24 cellular contexts compared by ENCODE assay signal in genomic region chr7:82697897-82698296, GRCh38.
DNase-seq lines count a peak whose midpoint lies in the region; ATAC-seq and TF ChIP-seq lines count a peak whose summit lies in the region.
"Had no signal": no experiment of that assay in that cellular context is flagged by ENCODE, and none has a peak within 500 bp of the region (broad histone marks: within the 10 kb centered on the region; RNA-seq: fewer than 3 reads in every experiment).

No MANE protein-coding gene starts in this region.

- DNase-seq in HCEC 1CT (peak; percentile 76), fibroblast of lung (ENCODE audit: low read depth in 2 of 2) (peak; percentile 45 to 78), pulmonary artery endothelial cell (ENCODE audit: low read depth, low spot score) (peak; percentile 1), G401 (ENCODE audit: low spot score) (no peak), DMS79 treated with DMSO at 0.1 percent for 48 hours (lab: John Stamatoyannopoulos, UW) (no peak), anterior cingulate cortex (lab: John Stamatoyannopoulos, UW) (no peak)
- DNase-seq in activated CD8-positive, alpha-beta memory T cell treated with anti-CD3 and anti-CD28 coated beads, Interleukin-2, amount 10 ng/mL, durations not matched to agents 7 days and 5 days = no peak
- DNase-seq: activated CD8-positive, alpha-beta memory T cell treated with anti-CD3 and anti-CD28 coated beads, Interleukin-2, amount 50 U/mL, for 48 hours; activated effector memory CD4-positive, alpha-beta T cell treated with Interleukin-2 at 50 U/mL for 16 hours; activated naive CD8-positive, alpha-beta T cell treated with anti-CD3 and anti-CD28 coated beads, Interleukin-2, amount 10 ng/mL, durations not matched to agents 7 days and 5 days; AML-193; DMS53; hypothalamus; islet precursor cell; NCI-H2081; NCI-H510A; stimulated activated CD4-positive, alpha-beta T cell treated with anti-CD3 and anti-CD28 coated beads, Interleukin-2, amount 100 ng/mL, for 48 hours; stimulated activated naive CD4-positive, alpha-beta T cell had no signal

- no peak overlapping the region for H3K27ac ChIP-seq in fibroblast of lung (ENCODE audit: insufficient read depth, low read length)
- H3K27ac ChIP-seq: coronary artery, neutrophil, SK-N-MC, thoracic aorta had no signal

- H3K4me1 ChIP-seq in fibroblast of lung (ENCODE audit: control insufficient read depth, extremely low read depth, insufficient read depth, low read length) = peaks cover 2% of the 10 kb centered on the region

- CTCF ChIA-PET in activated CD8-positive, alpha-beta memory T cell treated with anti-CD3 and anti-CD28 coated beads, Interleukin-2, amount 10 ng/mL, durations not matched to agents 7 days and 5 days (lab: Charles Lee) = no interaction called here

- peak; percentile 72 for ATAC-seq in SK-N-SH treated with all-trans-retinoic acid at 6 μM for 48 hours
- no peak for ATAC-seq in activated CD8-positive, alpha-beta memory T cell treated with anti-CD3 and anti-CD28 coated beads, Interleukin-2, amount 10 ng/mL, durations not matched to agents 7 days and 5 days

- no peaks in the 10 kb centered on the region for H4K20me1 ChIP-seq in fibroblast of lung (ENCODE audit: control insufficient read depth, extremely low read depth, insufficient read depth, low read length)

- no peaks in the 10 kb centered on the region for H3K27me3 ChIP-seq in fibroblast of lung (ENCODE audit: control insufficient read depth, insufficient read depth, low read length)
- H3K27me3 ChIP-seq: neutrophil had no signal

- H3K36me3 ChIP-seq in fibroblast of lung (ENCODE audit: control insufficient read depth, insufficient read depth, low read length) = no peaks in the 10 kb centered on the region
- H3K36me3 ChIP-seq: neutrophil, thoracic aorta had no signal

- H3K36me3 Mint-ChIP-seq in activated CD8-positive, alpha-beta memory T cell treated with anti-CD3 and anti-CD28 coated beads, Interleukin-2, amount 10 ng/mL, durations not matched to agents 7 days and 5 days = no peaks in the 10 kb centered on the region
- H3K36me3 Mint-ChIP-seq: activated naive CD8-positive, alpha-beta T cell treated with anti-CD3 and anti-CD28 coated beads, Interleukin-2, amount 10 ng/mL, durations not matched to agents 7 days and 5 days had no signal

- no peak overlapping the region for H3K4me3 ChIP-seq in fibroblast of lung (replicated peaks in 1 of 4; ENCODE audit: control extremely low read depth in 1 of 4, insufficient read depth in 1 of 4, low read depth in 3 of 4, low read length in 4 of 4)
- H3K4me3 ChIP-seq: coronary artery, SK-N-MC, thoracic aorta had no signal

- TF ChIP-seq CTCF in fibroblast of lung (conservative IDR thresholded peaks at IDR 0.05 in 1 of 2, IDR thresholded peaks at IDR 0.05 in 1 of 2; ENCODE audit: low read depth in 1 of 2, low read length in 2 of 2) = no peak

- H3K27me3 Mint-ChIP-seq in activated CD8-positive, alpha-beta memory T cell treated with anti-CD3 and anti-CD28 coated beads, Interleukin-2, amount 10 ng/mL, durations not matched to agents 7 days and 5 days = no peaks in the 10 kb centered on the region
- H3K27me3 Mint-ChIP-seq: activated naive CD8-positive, alpha-beta T cell treated with anti-CD3 and anti-CD28 coated beads, Interleukin-2, amount 10 ng/mL, durations not matched to agents 7 days and 5 days had no signal

- peaks cover 3% of the 10 kb centered on the region for H3K9me3 Mint-ChIP-seq in activated CD8-positive, alpha-beta memory T cell treated with anti-CD3 and anti-CD28 coated beads, Interleukin-2, amount 10 ng/mL, durations not matched to agents 7 days and 5 days (ENCODE audit: low read depth)
- H3K9me3 Mint-ChIP-seq: activated naive CD8-positive, alpha-beta T cell treated with anti-CD3 and anti-CD28 coated beads, Interleukin-2, amount 10 ng/mL, durations not matched to agents 7 days and 5 days; T-helper 2 cell treated with Interferon-gamma antibody and Interleukin-4, amounts not matched to agents 5 μg/mL and 100 μg/mL, for 36 hours had no signal

- H3K9me3 ChIP-seq in fibroblast of lung (ENCODE audit: control insufficient read depth, insufficient read depth, low read depth, low read length) = no peaks in the 10 kb centered on the region
- H3K9me3 ChIP-seq: neutrophil, thoracic aorta had no signal

- H2AFZ ChIP-seq in fibroblast of lung (ENCODE audit: low read length) = no peak overlapping the region

- H3K4me1 Mint-ChIP-seq in activated CD8-positive, alpha-beta memory T cell treated with anti-CD3 and anti-CD28 coated beads, Interleukin-2, amount 10 ng/mL, durations not matched to agents 7 days and 5 days = no peaks in the 10 kb centered on the region
- H3K4me1 Mint-ChIP-seq: activated naive CD8-positive, alpha-beta T cell treated with anti-CD3 and anti-CD28 coated beads, Interleukin-2, amount 10 ng/mL, durations not matched to agents 7 days and 5 days had no signal

- in situ Hi-C loops in G401 (cut with HindIII; ENCODE audit: low sequenced_read_pairs) = no loop called here

- no peak overlapping the region for H3K9ac ChIP-seq in fibroblast of lung (ENCODE audit: insufficient read depth, low read length)

- no peak overlapping the region for H3K4me3 Mint-ChIP-seq in activated CD8-positive, alpha-beta memory T cell treated with anti-CD3 and anti-CD28 coated beads, Interleukin-2, amount 10 ng/mL, durations not matched to agents 7 days and 5 days
- H3K4me3 Mint-ChIP-seq: activated naive CD8-positive, alpha-beta T cell treated with anti-CD3 and anti-CD28 coated beads, Interleukin-2, amount 10 ng/mL, durations not matched to agents 7 days and 5 days; T-helper 2 cell treated with Interferon-gamma antibody and Interleukin-4, amounts not matched to agents 5 μg/mL and 100 μg/mL, for 36 hours had no signal

- no peak overlapping the region for H3K27ac Mint-ChIP-seq in activated CD8-positive, alpha-beta memory T cell treated with anti-CD3 and anti-CD28 coated beads, Interleukin-2, amount 10 ng/mL, durations not matched to agents 7 days and 5 days
- H3K27ac Mint-ChIP-seq: activated naive CD8-positive, alpha-beta T cell treated with anti-CD3 and anti-CD28 coated beads, Interleukin-2, amount 10 ng/mL, durations not matched to agents 7 days and 5 days; T-helper 2 cell treated with Interferon-gamma antibody and Interleukin-4, amounts not matched to agents 5 μg/mL and 100 μg/mL, for 36 hours had no signal

- no peaks in the 10 kb centered on the region for H3K79me2 ChIP-seq in fibroblast of lung (ENCODE audit: control insufficient read depth, insufficient read depth, low read length)

- H3K4me2 ChIP-seq in fibroblast of lung (ENCODE audit: extremely low read depth, insufficient read depth, low read length) = no peak overlapping the region

TF ChIP-seq in SK-N-SH treated with all-trans-retinoic acid at 6 μM for 48 hours, 23 proteins besides CTCF, POLR2A, EP300 and RAD21:
- TF ChIP-seq ZNF8 (CRISPR knock-in tag; IDR thresholded peaks at IDR 0.05) = no peak
- TF ChIP-seq ISL1 (CRISPR knock-in tag; IDR thresholded peaks at IDR 0.05) = peak; percentile 64
- TF ChIP-seq ESRRG (CRISPR knock-in tag; IDR thresholded peaks at IDR 0.05) = no peak
- TF ChIP-seq GLIS3 (CRISPR knock-in tag; IDR thresholded peaks at IDR 0.05) = no peak
- TF ChIP-seq PATZ1 (CRISPR knock-in tag; IDR thresholded peaks at IDR 0.05; ENCODE audit: borderline replicate concordance) = no peak
- TF ChIP-seq ZNF70 (CRISPR knock-in tag; IDR thresholded peaks at IDR 0.05) = no peak
- TF ChIP-seq RARB (CRISPR knock-in tag; IDR thresholded peaks at IDR 0.05) = no peak
- no peak for TF ChIP-seq SNAI2 (CRISPR knock-in tag; IDR thresholded peaks at IDR 0.05)
- TF ChIP-seq BACH2 (CRISPR knock-in tag; IDR thresholded peaks at IDR 0.05; ENCODE audit: borderline replicate concordance) = no peak
- TF ChIP-seq, protein P1, sequence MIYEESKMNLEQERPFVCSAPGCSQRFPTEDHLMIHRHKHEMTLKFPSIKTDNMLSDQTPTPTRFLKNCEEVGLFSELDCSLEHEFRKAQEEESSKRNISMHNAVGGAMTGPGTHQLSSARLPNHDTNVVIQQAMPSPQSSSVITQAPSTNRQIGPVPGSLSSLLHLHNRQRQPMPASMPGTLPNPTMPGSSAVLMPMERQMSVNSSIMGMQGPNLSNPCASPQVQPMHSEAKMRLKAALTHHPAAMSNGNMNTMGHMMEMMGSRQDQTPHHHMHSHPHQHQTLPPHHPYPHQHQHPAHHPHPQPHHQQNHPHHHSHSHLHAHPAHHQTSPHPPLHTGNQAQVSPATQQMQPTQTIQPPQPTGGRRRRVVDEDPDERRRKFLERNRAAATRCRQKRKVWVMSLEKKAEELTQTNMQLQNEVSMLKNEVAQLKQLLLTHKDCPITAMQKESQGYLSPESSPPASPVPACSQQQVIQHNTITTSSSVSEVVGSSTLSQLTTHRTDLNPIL (CRISPR knock-in tag; IDR thresholded peaks at IDR 0.05; ENCODE audit: low read depth) = no peak
- no peak for TF ChIP-seq ZFP30 (CRISPR knock-in tag; IDR thresholded peaks at IDR 0.05)
- TF ChIP-seq TCF4 (CRISPR knock-in tag; IDR thresholded peaks at IDR 0.05; ENCODE audit: borderline replicate concordance) = no peak
- no peak for TF ChIP-seq ZFP3 (CRISPR knock-in tag; IDR thresholded peaks at IDR 0.05)
- TF ChIP-seq TOX (CRISPR knock-in tag; IDR thresholded peaks at IDR 0.05; ENCODE audit: borderline replicate concordance) = peak; percentile 54; the same call in 1 of the 2 replicates
- no peak for TF ChIP-seq ZNF565 (CRISPR knock-in tag; conservative IDR thresholded peaks at IDR 0.05; ENCODE audit: low read depth)
- TF ChIP-seq ZC3H10 (CRISPR knock-in tag; IDR thresholded peaks at IDR 0.05) = no peak
- TF ChIP-seq CSDC2 (CRISPR knock-in tag; IDR thresholded peaks at IDR 0.05) = no peak

Comparison
In these comparisons a context has a peak if more than half of its experiments do, and no peak if none do; other contexts are left out.
1. DNase-seq: peak in HCEC 1CT (single experiment), fibroblast of lung (2 of 2) and pulmonary artery endothelial cell (single experiment); none in G401 (single experiment), DMS79 treated with DMSO at 0.1 percent for 48 hours (single experiment), activated CD8-positive, alpha-beta memory T cell treated with anti-CD3 and anti-CD28 coated beads, Interleukin-2, amount 10 ng/mL, durations not matched to agents 7 days and 5 days (single experiment) and anterior cingulate cortex (0 of 58).